ENCODE assay signal across 22 cellular contexts in genomic region chr15:93479679-93480078, GRCh38.
"Had no signal": no experiment of that assay in that cellular context is flagged by ENCODE, and none has a peak within 500 bp of the region (broad histone marks: within the 10 kb centered on the region; RNA-seq: fewer than 3 reads in every experiment).

No MANE protein-coding gene starts in this region.

- H3K27ac Mint-ChIP-seq: activated CD8-positive, alpha-beta memory T cell treated with anti-CD3 and anti-CD28 coated beads, Interleukin-2, amount 10 ng/mL, durations not matched to agents 7 days and 5 days; activated naive CD4-positive, alpha-beta T cell treated with anti-CD3 and anti-CD28 coated beads for 36 hours; activated naive CD8-positive, alpha-beta T cell treated with anti-CD3 and anti-CD28 coated beads, Interleukin-2, amount 50 U/mL, for 24 hours; activated T-helper 2 cell treated with anti-CD3 and anti-CD28 coated beads, Interferon-gamma antibody, Interleukin-2, Interleukin-4, amounts not matched to agents 10 μg/mL and 5 μg/mL and 100 μg/mL, durations not matched to agents 14 hours and 24 hours and 36 hours; immature natural killer cell; type B pancreatic cell had no signal

- ATAC-seq: activated CD8-positive, alpha-beta memory T cell treated with anti-CD3 and anti-CD28 coated beads, Interleukin-2, amount 10 ng/mL, durations not matched to agents 7 days and 5 days; activated naive CD8-positive, alpha-beta T cell treated with anti-CD3 and anti-CD28 coated beads, Interleukin-2, amount 50 U/mL, for 24 hours; right cardiac atrium had no signal

- H3K36me3 Mint-ChIP-seq: activated CD8-positive, alpha-beta memory T cell treated with anti-CD3 and anti-CD28 coated beads, Interleukin-2, amount 10 ng/mL, durations not matched to agents 7 days and 5 days; immature natural killer cell had no signal

- H3K27me3 Mint-ChIP-seq: activated CD8-positive, alpha-beta memory T cell treated with anti-CD3 and anti-CD28 coated beads, Interleukin-2, amount 10 ng/mL, durations not matched to agents 7 days and 5 days had no signal

- H3K9me3 Mint-ChIP-seq: activated naive CD4-positive, alpha-beta T cell treated with anti-CD3 and anti-CD28 coated beads for 36 hours; activated naive CD8-positive, alpha-beta T cell treated with anti-CD3 and anti-CD28 coated beads, Interleukin-2, amount 50 U/mL, for 24 hours; activated T-helper 2 cell treated with anti-CD3 and anti-CD28 coated beads, Interferon-gamma antibody, Interleukin-2, Interleukin-4, amounts not matched to agents 10 μg/mL and 5 μg/mL and 100 μg/mL, durations not matched to agents 14 hours and 24 hours and 36 hours; immature natural killer cell had no signal

- H3K4me1 Mint-ChIP-seq: activated CD8-positive, alpha-beta memory T cell treated with anti-CD3 and anti-CD28 coated beads, Interleukin-2, amount 10 ng/mL, durations not matched to agents 7 days and 5 days; activated naive CD8-positive, alpha-beta T cell treated with anti-CD3 and anti-CD28 coated beads, Interleukin-2, amount 50 U/mL, for 24 hours; immature natural killer cell had no signal

- H3K4me3 Mint-ChIP-seq: activated CD8-positive, alpha-beta memory T cell treated with anti-CD3 and anti-CD28 coated beads, Interleukin-2, amount 10 ng/mL, durations not matched to agents 7 days and 5 days; activated naive CD4-positive, alpha-beta T cell treated with anti-CD3 and anti-CD28 coated beads for 36 hours; activated naive CD8-positive, alpha-beta T cell treated with anti-CD3 and anti-CD28 coated beads, Interleukin-2, amount 50 U/mL, for 24 hours; immature natural killer cell; type B pancreatic cell had no signal

- H3K9me3 ChIP-seq: neutrophil had no signal

- H3K27ac ChIP-seq: neutrophil, SK-N-MC had no signal

- H3K36me3 ChIP-seq: neutrophil had no signal

- H3K4me2 ChIP-seq: smooth muscle cell had no signal

- H3K4me3 ChIP-seq: lung, SK-N-MC, smooth muscle cell had no signal

- DNase-seq: activated CD4-positive, alpha-beta T cell treated with anti-CD3 and anti-CD28 coated beads for 1 hour; activated CD4-positive, alpha-beta T cell treated with anti-CD3 and anti-CD28 coated beads, Interleukin-2, amount 50 U/mL, for 48 hours; activated CD8-positive, alpha-beta memory T cell treated with anti-CD3 and anti-CD28 coated beads, Interleukin-2, amount 10 ng/mL, durations not matched to agents 7 days and 5 days; activated naive CD4-positive, alpha-beta T cell treated with anti-CD3 and anti-CD28 coated beads for 36 hours; activated naive CD8-positive, alpha-beta T cell treated with anti-CD3 and anti-CD28 coated beads, Interleukin-2, amount 50 U/mL, for 24 hours; activated T-cell treated with anti-CD3 and anti-CD28 coated beads, Interleukin-2, amount 50 U/mL, for 1 hour; aorta; immature natural killer cell; midbrain; posterior cingulate gyrus; stimulated activated CD4-positive, alpha-beta T cell treated with anti-CD3 and anti-CD28 coated beads, Interleukin-4, amount 100 ng/mL, for 4 hours; stimulated activated CD8-positive, alpha-beta memory T cell treated with anti-CD3 and anti-CD28 coated beads, Interleukin-4, amount 100 ng/mL, for 48 hours; stimulated activated naive CD4-positive, alpha-beta T cell treated with Interleukin-2 at 50 U/mL for 16 hours; substantia nigra; T1000 had no signal
